Comparison of ENCODE assay signal across 36 cellular contexts in the genomic region with DNA sequence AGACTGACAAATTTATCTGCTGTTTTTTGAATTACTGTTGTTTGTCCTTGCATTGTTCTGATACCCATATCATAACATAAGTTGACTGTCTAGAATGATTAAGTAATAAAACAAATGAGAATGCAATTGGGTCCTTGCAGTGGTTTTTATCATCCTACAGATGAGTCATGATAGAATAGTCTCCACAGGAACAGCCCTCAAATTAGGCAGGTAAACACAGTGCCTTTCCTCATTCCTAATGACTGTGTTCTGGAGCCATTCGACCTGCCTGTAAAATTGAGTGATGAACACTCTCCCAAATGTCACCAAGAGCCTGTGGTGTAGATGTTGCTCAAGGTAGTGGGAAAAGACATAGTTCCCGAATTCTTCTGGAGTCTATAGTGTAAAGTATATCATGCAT. TPM values are rescaled to one million over a fixed set of nuclear protein-coding genes. Genes with fewer than 3 reads are reported as not detected.
"Had no signal": no experiment of that assay in that cellular context is flagged by ENCODE, and none has a peak within 500 bp of the region (broad histone marks: within the 10 kb centered on the region; RNA-seq: fewer than 3 reads in every experiment).

No MANE protein-coding gene starts in this region.

- H3K9me3 Mint-ChIP-seq: activated naive CD8-positive, alpha-beta T cell treated with anti-CD3 and anti-CD28 coated beads, Interleukin-2, amount 10 ng/mL, durations not matched to agents 7 days and 5 days; brain; stimulated activated naive CD8-positive, alpha-beta T cell treated with anti-CD3 and anti-CD28 coated beads, Interleukin-15, Interleukin-2, amounts not matched to agents 100 ng/mL and 50 ng/mL, for 24 hours had no signal

- DNase-seq: activated CD4-positive, alpha-beta T cell treated with anti-CD3 and anti-CD28 coated beads for 48 hours; activated CD4-positive, alpha-beta T cell treated with anti-CD3 and anti-CD28 coated beads, Interleukin-2, amount 50 U/mL, for 48 hours; activated CD8-positive, alpha-beta memory T cell treated with anti-CD3 and anti-CD28 coated beads for 24 hours; activated effector memory CD4-positive, alpha-beta T cell treated with Interleukin-2 at 50 U/mL for 16 hours; activated naive CD4-positive, alpha-beta T cell treated with Interleukin-2 at 50 U/mL for 16 hours; activated naive CD8-positive, alpha-beta T cell treated with anti-CD3 and anti-CD28 coated beads, Interleukin-2, amount 10 ng/mL, durations not matched to agents 7 days and 5 days; caudate nucleus; cortex of kidney; effector memory CD8-positive, alpha-beta T cell; foreskin melanocyte; heart right ventricle; midbrain; naive thymus-derived CD4-positive, alpha-beta T cell; ovary; stimulated activated CD4-positive, alpha-beta T cell treated with anti-CD3 and anti-CD28 coated beads, Interleukin-12 subunit alpha, Interleukin-12 subunit beta, amount 100 ng/mL, for 4 hours; stimulated activated CD4-positive, alpha-beta T cell treated with anti-CD3 and anti-CD28 coated beads, Interleukin-4, amount 100 ng/mL, for 1 hour; T1000; upper lobe of left lung; WERI-Rb-1 had no signal

- H3K27ac ChIP-seq: ascending aorta, esophagus muscularis mucosa, heart right ventricle, ovary, skin epidermis, upper lobe of left lung, vagina, WERI-Rb-1 had no signal

- ATAC-seq: activated CD4-positive, CD25-positive, alpha-beta regulatory T cell treated with anti-CD3 and anti-CD28 coated beads, Interleukin-2, amount 50 U/mL, for 24 hours; effector memory CD8-positive, alpha-beta T cell; heart right ventricle; naive thymus-derived CD4-positive, alpha-beta T cell; sciatic nerve; stimulated activated effector memory CD8-positive, alpha-beta T cell treated with anti-CD3 and anti-CD28 coated beads, Interleukin-12 subunit alpha, Interleukin-12 subunit beta, amount 100 ng/mL, for 72 hours had no signal

- H3K4me3 Mint-ChIP-seq: activated naive CD8-positive, alpha-beta T cell treated with anti-CD3 and anti-CD28 coated beads, Interleukin-2, amount 10 ng/mL, durations not matched to agents 7 days and 5 days; brain; effector memory CD8-positive, alpha-beta T cell; memory B cell; naive thymus-derived CD4-positive, alpha-beta T cell; stimulated activated effector memory CD8-positive, alpha-beta T cell treated with anti-CD3 and anti-CD28 coated beads, Interleukin-12 subunit alpha, Interleukin-12 subunit beta, amount 100 ng/mL, for 72 hours; stimulated activated naive CD8-positive, alpha-beta T cell treated with anti-CD3 and anti-CD28 coated beads, Interleukin-15, Interleukin-2, amounts not matched to agents 100 ng/mL and 50 ng/mL, for 24 hours had no signal

- H3K27me3 Mint-ChIP-seq: effector memory CD8-positive, alpha-beta T cell had no signal

- H3K36me3 ChIP-seq: ascending aorta, esophagus muscularis mucosa, heart right ventricle, ovary, upper lobe of left lung, vagina, WERI-Rb-1 had no signal

- H3K4me3 ChIP-seq: ascending aorta, esophagus muscularis mucosa, heart right ventricle, ovary, skin epidermis, upper lobe of left lung, vagina had no signal

- H3K4me1 ChIP-seq: ascending aorta, esophagus muscularis mucosa, heart right ventricle, upper lobe of left lung, vagina had no signal

- H3K9me3 ChIP-seq: ascending aorta, esophagus muscularis mucosa, heart right ventricle, ovary, upper lobe of left lung, vagina had no signal

- H3K27me3 ChIP-seq: ascending aorta, ovary, upper lobe of left lung, vagina had no signal

- H3K4me1 Mint-ChIP-seq: activated naive CD8-positive, alpha-beta T cell treated with anti-CD3 and anti-CD28 coated beads, Interleukin-2, amount 10 ng/mL, durations not matched to agents 7 days and 5 days; brain; memory B cell; stimulated activated effector memory CD8-positive, alpha-beta T cell treated with anti-CD3 and anti-CD28 coated beads, Interleukin-12 subunit alpha, Interleukin-12 subunit beta, amount 100 ng/mL, for 72 hours had no signal

- H3K36me3 Mint-ChIP-seq: activated naive CD8-positive, alpha-beta T cell treated with anti-CD3 and anti-CD28 coated beads, Interleukin-2, amount 10 ng/mL, durations not matched to agents 7 days and 5 days; brain; memory B cell; stimulated activated effector memory CD8-positive, alpha-beta T cell treated with anti-CD3 and anti-CD28 coated beads, Interleukin-12 subunit alpha, Interleukin-12 subunit beta, amount 100 ng/mL, for 72 hours had no signal

- H3K27ac Mint-ChIP-seq: activated naive CD8-positive, alpha-beta T cell treated with anti-CD3 and anti-CD28 coated beads, Interleukin-2, amount 10 ng/mL, durations not matched to agents 7 days and 5 days; brain; effector memory CD8-positive, alpha-beta T cell; memory B cell; naive thymus-derived CD4-positive, alpha-beta T cell; progenitor cell of endocrine pancreas; stimulated activated effector memory CD8-positive, alpha-beta T cell treated with anti-CD3 and anti-CD28 coated beads, Interleukin-12 subunit alpha, Interleukin-12 subunit beta, amount 100 ng/mL, for 72 hours; stimulated activated naive CD8-positive, alpha-beta T cell treated with anti-CD3 and anti-CD28 coated beads, Interleukin-15, Interleukin-2, amounts not matched to agents 100 ng/mL and 50 ng/mL, for 24 hours had no signal

RNA-seq across cellular contexts. Expression of gene NKX2-8, which starts 12.3 kb away (rescaled TPM):
- total RNA-seq: activated naive CD8-positive, alpha-beta T cell treated with anti-CD3 and anti-CD28 coated beads, Interleukin-2, amount 10 ng/mL, durations not matched to agents 7 days and 5 days; ascending aorta; chondrocyte; esophagus muscularis mucosa; glomerular endothelial cell; heart right ventricle; kidney epithelial cell; naive thymus-derived CD4-positive, alpha-beta T cell; ovary; progenitor cell of endocrine pancreas; renal cortical epithelial cell; sciatic nerve; subcutaneous adipose tissue; vagina had no signal

RNA-seq across cellular contexts. Expression of gene NKX2-1, which starts 50.0 kb away (rescaled TPM):
- total RNA-seq: activated naive CD8-positive, alpha-beta T cell treated with anti-CD3 and anti-CD28 coated beads, Interleukin-2, amount 10 ng/mL, durations not matched to agents 7 days and 5 days; ascending aorta; chondrocyte; glomerular endothelial cell; heart right ventricle; kidney epithelial cell; lower leg skin; naive thymus-derived CD4-positive, alpha-beta T cell; progenitor cell of endocrine pancreas; renal cortical epithelial cell; subcutaneous adipose tissue; vagina had no signal
